ENCODE assay signal across 14 cellular contexts in the genomic region with DNA sequence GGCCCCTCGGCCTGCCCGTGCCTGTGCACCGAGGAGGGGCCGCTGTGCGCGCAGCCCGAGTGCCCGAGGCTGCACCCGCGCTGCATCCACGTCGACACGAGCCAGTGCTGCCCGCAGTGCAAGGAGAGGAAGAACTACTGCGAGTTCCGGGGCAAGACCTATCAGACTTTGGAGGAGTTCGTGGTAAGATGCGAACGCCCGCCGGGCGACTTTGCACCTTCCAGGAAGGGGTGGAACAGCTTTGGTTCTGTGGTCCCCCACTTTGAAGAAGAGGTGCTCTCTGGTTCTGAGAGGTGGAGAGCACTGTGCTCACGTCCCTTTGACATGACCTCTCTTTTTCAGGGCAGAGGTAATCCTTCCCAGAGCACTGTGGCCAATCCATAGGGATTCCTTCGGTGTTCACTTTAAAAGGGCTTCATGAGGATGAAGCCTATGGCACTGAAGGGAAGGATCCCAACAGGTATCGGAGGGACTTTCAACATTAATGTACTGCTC. TPM values are rescaled to one million over a fixed set of nuclear protein-coding genes. Genes with fewer than 3 reads are reported as not detected.
A peak's percentile ranks its signal among the peaks of the same experiment; 100 is the strongest.
DNase-seq lines count a peak whose midpoint lies in the region; ATAC-seq and TF ChIP-seq lines count a peak whose summit lies in the region.
"Had no signal": no experiment of that assay in that cellular context is flagged by ENCODE, and none has a peak within 500 bp of the region (broad histone marks: within the 10 kb centered on the region; RNA-seq: fewer than 3 reads in every experiment).

No MANE protein-coding gene starts in this region.

- no peak overlapping the region for H3K27ac Mint-ChIP-seq in endothelial cell (ENCODE audit: unreplicated experiment)

- peaks cover 10% of the 10 kb centered on the region for H3K27me3 Mint-ChIP-seq in endothelial cell (ENCODE audit: unreplicated experiment)

- H3K36me3 Mint-ChIP-seq in endothelial cell (ENCODE audit: low read depth, unreplicated experiment) = peaks cover 5% of the 10 kb centered on the region

- H3K4me3 ChIP-seq in mesodermal cell (ENCODE audit: extremely low read depth, insufficient read depth, low read length, poor library complexity, severe bottlenecking) (peak overlapping the region; percentile 30), thoracic aorta (peak overlapping the region; percentile 68)

- 14 to 21% methylated on average over 20 to 24 of the region's 25 CpGs for WGBS in mesodermal cell (ENCODE audit: insufficient coverage in 2 of 2), 2 experiments

- no peak for TF ChIP-seq CTCF in endothelial cell (IDR thresholded peaks at IDR 0.05; ENCODE audit: unreplicated experiment)
- no peak for TF ChIP-seq CTCF in thoracic aorta (IDR thresholded peaks at IDR 0.05)

- H3K4me1 ChIP-seq in mesodermal cell (ENCODE audit: control insufficient read depth, insufficient read depth, low read length, poor library complexity, severe bottlenecking) (peaks cover 6% of the 10 kb centered on the region), thoracic aorta (ENCODE audit: control insufficient read depth in 1 of 2, low read depth in 2 of 2) (peaks cover 9 to 29% of the 10 kb centered on the region in 2 donors)

- ATAC-seq in thoracic aorta (ENCODE audit: insufficient number of reproducible peaks, low FRiP score, low read depth) (no peak), HG03354 (IDR thresholded peaks at IDR 0.05; ENCODE audit: poor library complexity, severe bottlenecking, unreplicated experiment) (no peak)

- DNase-seq in DMS53 (lab: John Stamatoyannopoulos, UW) (peak; percentile 55), DMS53 treated with DMSO at 0.1 percent for 48 hours (lab: John Stamatoyannopoulos, UW; ENCODE audit: unreplicated experiment) (no peak), endothelial cell (ENCODE audit: low spot score) (peak; percentile 22), thoracic aorta (ENCODE audit: low spot score) (no peak), NCI-H345 (lab: John Stamatoyannopoulos, UW) (no peak)
- no peak for DNase-seq in activated CD8-positive, alpha-beta memory T cell treated with anti-CD3 and anti-CD28 coated beads for 24 hours
- DNase-seq: 8988T, NCI-H2107, OCI-M1, T-helper 1 cell had no signal

- H3K36me3 ChIP-seq in mesodermal cell (ENCODE audit: control insufficient read depth, insufficient read depth, low read length) = no peaks in the 10 kb centered on the region
- H3K36me3 ChIP-seq in thoracic aorta = no peaks in the 10 kb centered on the region

- peaks cover 6% of the 10 kb centered on the region for H3K9me3 Mint-ChIP-seq in endothelial cell (ENCODE audit: unreplicated experiment)

- H3K9me3 ChIP-seq in mesodermal cell (ENCODE audit: control insufficient read depth, low read length) (no peaks in the 10 kb centered on the region), thoracic aorta (no peaks in the 10 kb centered on the region)

- H3K27me3 ChIP-seq in thoracic aorta (replicated peaks; ENCODE audit: insufficient read depth) = no peaks in the 10 kb centered on the region

- H3K27ac ChIP-seq in mesodermal cell (ENCODE audit: low read depth, low read length, severe bottlenecking) (no peak overlapping the region), thoracic aorta (no peak overlapping the region)

- no peak overlapping the region for H3K4me3 Mint-ChIP-seq in endothelial cell (ENCODE audit: unreplicated experiment)

- peaks cover 11% of the 10 kb centered on the region for H3K4me1 Mint-ChIP-seq in endothelial cell (ENCODE audit: unreplicated experiment)

RNA-seq across cellular contexts. Expression of gene VWC2, which starts 2.6 kb away (rescaled TPM):
- total RNA-seq in endothelial cell (ENCODE audit: unreplicated experiment) = 0.05 TPM
- polyA plus RNA-seq in mesodermal cell (2013, experiment 1 of 2) = 0.07 TPM
- 0.05 TPM for polyA plus RNA-seq in mesodermal cell (2013, experiment 2 of 2)
- total RNA-seq in thoracic aorta = under 1 TPM in 1 of 2 donors, not detected in 1; 0.14 TPM
- total RNA-seq: fibroblast of villous mesenchyme, liver had no signal
- polyA plus RNA-seq: liver had no signal

Comparison
In these comparisons a context has a peak if more than half of its experiments do, and no peak if none do; other contexts are left out.
1. DNase-seq: peak in DMS53 (single experiment) and endothelial cell (single experiment); none in DMS53 treated with DMSO at 0.1 percent for 48 hours (single experiment), thoracic aorta (single experiment), NCI-H345 (single experiment) and activated CD8-positive, alpha-beta memory T cell treated with anti-CD3 and anti-CD28 coated beads for 24 hours (single experiment).